Comparison of ENCODE assay signal across 1 cellular context in genomic region chr14:63852817-63853730, GRCh38.
TF ChIP-seq lines count a peak whose summit lies in the region.

A gene with protein sequence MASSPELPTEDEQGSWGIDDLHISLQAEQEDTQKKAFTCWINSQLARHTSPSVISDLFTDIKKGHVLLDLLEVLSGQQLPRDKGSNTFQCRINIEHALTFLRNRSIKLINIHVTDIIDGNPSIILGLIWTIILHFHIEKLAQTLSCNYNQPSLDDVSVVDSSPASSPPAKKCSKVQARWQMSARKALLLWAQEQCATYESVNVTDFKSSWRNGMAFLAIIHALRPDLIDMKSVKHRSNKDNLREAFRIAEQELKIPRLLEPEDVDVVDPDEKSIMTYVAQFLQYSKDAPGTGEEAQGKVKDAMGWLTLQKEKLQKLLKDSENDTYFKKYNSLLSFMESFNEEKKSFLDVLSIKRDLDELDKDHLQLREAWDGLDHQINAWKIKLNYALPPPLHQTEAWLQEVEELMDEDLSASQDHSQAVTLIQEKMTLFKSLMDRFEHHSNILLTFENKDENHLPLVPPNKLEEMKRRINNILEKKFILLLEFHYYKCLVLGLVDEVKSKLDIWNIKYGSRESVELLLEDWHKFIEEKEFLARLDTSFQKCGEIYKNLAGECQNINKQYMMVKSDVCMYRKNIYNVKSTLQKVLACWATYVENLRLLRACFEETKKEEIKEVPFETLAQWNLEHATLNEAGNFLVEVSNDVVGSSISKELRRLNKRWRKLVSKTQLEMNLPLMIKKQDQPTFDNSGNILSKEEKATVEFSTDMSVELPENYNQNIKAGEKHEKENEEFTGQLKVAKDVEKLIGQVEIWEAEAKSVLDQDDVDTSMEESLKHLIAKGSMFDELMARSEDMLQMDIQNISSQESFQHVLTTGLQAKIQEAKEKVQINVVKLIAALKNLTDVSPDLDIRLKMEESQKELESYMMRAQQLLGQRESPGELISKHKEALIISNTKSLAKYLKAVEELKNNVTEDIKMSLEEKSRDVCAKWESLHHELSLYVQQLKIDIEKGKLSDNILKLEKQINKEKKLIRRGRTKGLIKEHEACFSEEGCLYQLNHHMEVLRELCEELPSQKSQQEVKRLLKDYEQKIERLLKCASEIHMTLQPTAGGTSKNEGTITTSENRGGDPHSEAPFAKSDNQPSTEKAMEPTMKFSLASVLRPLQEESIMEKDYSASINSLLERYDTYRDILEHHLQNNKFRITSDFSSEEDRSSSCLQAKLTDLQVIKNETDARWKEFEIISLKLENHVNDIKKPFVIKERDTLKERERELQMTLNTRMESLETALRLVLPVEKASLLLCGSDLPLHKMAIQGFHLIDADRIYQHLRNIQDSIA (N-terminal part only) (plus strand): TSS chr14:63853004. CDS start chr14:63909149, 56,145 bp downstream.

TF ChIP-seq in HepG2, 621 proteins besides CTCF, POLR2A, EP300 and RAD21 (continued from another document and continues in another):
- TF ChIP-seq, protein P1, sequence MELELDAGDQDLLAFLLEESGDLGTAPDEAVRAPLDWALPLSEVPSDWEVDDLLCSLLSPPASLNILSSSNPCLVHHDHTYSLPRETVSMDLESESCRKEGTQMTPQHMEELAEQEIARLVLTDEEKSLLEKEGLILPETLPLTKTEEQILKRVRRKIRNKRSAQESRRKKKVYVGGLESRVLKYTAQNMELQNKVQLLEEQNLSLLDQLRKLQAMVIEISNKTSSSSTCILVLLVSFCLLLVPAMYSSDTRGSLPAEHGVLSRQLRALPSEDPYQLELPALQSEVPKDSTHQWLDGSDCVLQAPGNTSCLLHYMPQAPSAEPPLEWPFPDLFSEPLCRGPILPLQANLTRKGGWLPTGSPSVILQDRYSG (CRISPR knock-in tag; IDR thresholded peaks at IDR 0.05) = no peak
- TF ChIP-seq, protein P2, sequence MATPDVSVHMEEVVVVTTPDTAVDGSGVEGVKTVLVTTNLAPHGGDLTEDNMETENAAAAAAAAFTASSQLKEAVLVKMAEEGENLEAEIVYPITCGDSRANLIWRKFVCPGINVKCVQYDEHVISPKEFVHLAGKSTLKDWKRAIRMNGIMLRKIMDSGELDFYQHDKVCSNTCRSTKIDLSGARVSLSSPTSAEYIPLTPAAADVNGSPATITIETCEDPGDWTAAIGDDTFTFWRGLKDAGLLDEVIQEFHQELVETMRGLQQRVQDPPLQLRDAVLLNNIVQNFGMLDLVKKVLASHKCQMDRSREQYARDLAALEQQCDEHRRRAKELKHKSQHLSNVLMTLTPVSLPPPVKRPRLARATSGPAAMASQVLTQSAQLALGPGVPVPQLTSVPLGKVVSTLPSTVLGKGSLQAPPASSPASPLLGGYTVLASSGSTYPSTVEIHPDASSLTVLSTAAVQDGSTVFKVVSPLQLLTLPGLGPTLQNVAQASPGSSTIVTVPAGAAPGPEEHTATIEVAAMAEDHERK (CRISPR knock-in tag; IDR thresholded peaks at IDR 0.05; ENCODE audit: low read depth) = no peak
- TF ChIP-seq SMARCC2 (IDR thresholded peaks at IDR 0.05) (no peak), PRDM10 (CRISPR knock-in tag; IDR thresholded peaks at IDR 0.05; ENCODE audit: low read depth) (no peak), ZNF510 (CRISPR knock-in tag; IDR thresholded peaks at IDR 0.05; ENCODE audit: low read depth) (no peak), FOXK2 (IDR thresholded peaks at IDR 0.05) (no peak), NR1H2 (CRISPR knock-in tag; IDR thresholded peaks at IDR 0.05; ENCODE audit: borderline replicate concordance, low read depth) (no peak), SIN3A (IDR thresholded peaks at IDR 0.05; ENCODE audit: borderline replicate concordance, low read depth, low read length) (no peak), KDM6A (CRISPR knock-in tag; IDR thresholded peaks at IDR 0.05; ENCODE audit: low read depth) (no peak), ZBTB14 (CRISPR knock-in tag; IDR thresholded peaks at IDR 0.05) (peak; percentile 40; the same call in 1 of the 2 replicates), SNAI1 (CRISPR knock-in tag; IDR thresholded peaks at IDR 0.05; ENCODE audit: borderline replicate concordance) (no peak), MTA3 (CRISPR knock-in tag; IDR thresholded peaks at IDR 0.05) (no peak), HMG20A (CRISPR knock-in tag; IDR thresholded peaks at IDR 0.05; ENCODE audit: borderline replicate concordance) (no peak), MAFF (IDR thresholded peaks at IDR 0.05; ENCODE audit: low read depth, low read length) (no peak), ZNF788 (CRISPR knock-in tag; IDR thresholded peaks at IDR 0.05; ENCODE audit: borderline replicate concordance) (no peak), ZNF224 (CRISPR knock-in tag; IDR thresholded peaks at IDR 0.05) (no peak), ZBTB43 (CRISPR knock-in tag; conservative IDR thresholded peaks at IDR 0.05) (0 out of 2 replicates have a peak, but pooled peaks have one; percentile 30), SIN3B (IDR thresholded peaks at IDR 0.05; ENCODE audit: low read length) (no peak), ZNF562 (CRISPR knock-in tag; IDR thresholded peaks at IDR 0.05; ENCODE audit: borderline replicate concordance) (no peak)
- TF ChIP-seq, protein P3, sequence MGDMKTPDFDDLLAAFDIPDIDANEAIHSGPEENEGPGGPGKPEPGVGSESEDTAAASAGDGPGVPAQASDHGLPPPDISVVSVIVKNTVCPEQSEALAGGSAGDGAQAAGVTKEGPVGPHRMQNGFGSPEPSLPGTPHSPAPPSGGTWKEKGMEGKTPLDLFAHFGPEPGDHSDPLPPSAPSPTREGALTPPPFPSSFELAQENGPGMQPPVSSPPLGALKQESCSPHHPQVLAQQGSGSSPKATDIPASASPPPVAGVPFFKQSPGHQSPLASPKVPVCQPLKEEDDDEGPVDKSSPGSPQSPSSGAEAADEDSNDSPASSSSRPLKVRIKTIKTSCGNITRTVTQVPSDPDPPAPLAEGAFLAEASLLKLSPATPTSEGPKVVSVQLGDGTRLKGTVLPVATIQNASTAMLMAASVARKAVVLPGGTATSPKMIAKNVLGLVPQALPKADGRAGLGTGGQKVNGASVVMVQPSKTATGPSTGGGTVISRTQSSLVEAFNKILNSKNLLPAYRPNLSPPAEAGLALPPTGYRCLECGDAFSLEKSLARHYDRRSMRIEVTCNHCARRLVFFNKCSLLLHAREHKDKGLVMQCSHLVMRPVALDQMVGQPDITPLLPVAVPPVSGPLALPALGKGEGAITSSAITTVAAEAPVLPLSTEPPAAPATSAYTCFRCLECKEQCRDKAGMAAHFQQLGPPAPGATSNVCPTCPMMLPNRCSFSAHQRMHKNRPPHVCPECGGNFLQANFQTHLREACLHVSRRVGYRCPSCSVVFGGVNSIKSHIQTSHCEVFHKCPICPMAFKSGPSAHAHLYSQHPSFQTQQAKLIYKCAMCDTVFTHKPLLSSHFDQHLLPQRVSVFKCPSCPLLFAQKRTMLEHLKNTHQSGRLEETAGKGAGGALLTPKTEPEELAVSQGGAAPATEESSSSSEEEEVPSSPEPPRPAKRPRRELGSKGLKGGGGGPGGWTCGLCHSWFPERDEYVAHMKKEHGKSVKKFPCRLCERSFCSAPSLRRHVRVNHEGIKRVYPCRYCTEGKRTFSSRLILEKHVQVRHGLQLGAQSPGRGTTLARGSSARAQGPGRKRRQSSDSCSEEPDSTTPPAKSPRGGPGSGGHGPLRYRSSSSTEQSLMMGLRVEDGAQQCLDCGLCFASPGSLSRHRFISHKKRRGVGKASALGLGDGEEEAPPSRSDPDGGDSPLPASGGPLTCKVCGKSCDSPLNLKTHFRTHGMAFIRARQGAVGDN (CRISPR knock-in tag; IDR thresholded peaks at IDR 0.05) = peak; percentile 52; the same call in 1 of the 2 replicates
- TF ChIP-seq, protein P4, sequence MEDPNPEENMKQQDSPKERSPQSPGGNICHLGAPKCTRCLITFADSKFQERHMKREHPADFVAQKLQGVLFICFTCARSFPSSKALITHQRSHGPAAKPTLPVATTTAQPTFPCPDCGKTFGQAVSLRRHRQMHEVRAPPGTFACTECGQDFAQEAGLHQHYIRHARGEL (CRISPR knock-in tag; IDR thresholded peaks at IDR 0.05) = no peak
- TF ChIP-seq, protein P5, sequence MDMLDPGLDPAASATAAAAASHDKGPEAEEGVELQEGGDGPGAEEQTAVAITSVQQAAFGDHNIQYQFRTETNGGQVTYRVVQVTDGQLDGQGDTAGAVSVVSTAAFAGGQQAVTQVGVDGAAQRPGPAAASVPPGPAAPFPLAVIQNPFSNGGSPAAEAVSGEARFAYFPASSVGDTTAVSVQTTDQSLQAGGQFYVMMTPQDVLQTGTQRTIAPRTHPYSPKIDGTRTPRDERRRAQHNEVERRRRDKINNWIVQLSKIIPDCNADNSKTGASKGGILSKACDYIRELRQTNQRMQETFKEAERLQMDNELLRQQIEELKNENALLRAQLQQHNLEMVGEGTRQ (IDR thresholded peaks at IDR 0.05; ENCODE audit: low read depth, low read length) = no peak
- TF ChIP-seq, protein P5 (CRISPR knock-in tag; IDR thresholded peaks at IDR 0.05; ENCODE audit: borderline replicate concordance) = no peak
- TF ChIP-seq, protein P6, sequence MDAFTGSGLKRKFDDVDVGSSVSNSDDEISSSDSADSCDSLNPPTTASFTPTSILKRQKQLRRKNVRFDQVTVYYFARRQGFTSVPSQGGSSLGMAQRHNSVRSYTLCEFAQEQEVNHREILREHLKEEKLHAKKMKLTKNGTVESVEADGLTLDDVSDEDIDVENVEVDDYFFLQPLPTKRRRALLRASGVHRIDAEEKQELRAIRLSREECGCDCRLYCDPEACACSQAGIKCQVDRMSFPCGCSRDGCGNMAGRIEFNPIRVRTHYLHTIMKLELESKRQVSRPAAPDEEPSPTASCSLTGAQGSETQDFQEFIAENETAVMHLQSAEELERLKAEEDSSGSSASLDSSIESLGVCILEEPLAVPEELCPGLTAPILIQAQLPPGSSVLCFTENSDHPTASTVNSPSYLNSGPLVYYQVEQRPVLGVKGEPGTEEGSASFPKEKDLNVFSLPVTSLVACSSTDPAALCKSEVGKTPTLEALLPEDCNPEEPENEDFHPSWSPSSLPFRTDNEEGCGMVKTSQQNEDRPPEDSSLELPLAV (CRISPR knock-in tag; conservative IDR thresholded peaks at IDR 0.05; ENCODE audit: low read depth) = no peak
- TF ChIP-seq, protein P7, sequence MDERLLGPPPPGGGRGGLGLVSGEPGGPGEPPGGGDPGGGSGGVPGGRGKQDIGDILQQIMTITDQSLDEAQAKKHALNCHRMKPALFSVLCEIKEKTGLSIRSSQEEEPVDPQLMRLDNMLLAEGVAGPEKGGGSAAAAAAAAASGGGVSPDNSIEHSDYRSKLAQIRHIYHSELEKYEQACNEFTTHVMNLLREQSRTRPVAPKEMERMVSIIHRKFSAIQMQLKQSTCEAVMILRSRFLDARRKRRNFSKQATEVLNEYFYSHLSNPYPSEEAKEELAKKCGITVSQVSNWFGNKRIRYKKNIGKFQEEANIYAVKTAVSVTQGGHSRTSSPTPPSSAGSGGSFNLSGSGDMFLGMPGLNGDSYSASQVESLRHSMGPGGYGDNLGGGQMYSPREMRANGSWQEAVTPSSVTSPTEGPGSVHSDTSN (CRISPR knock-in tag; IDR thresholded peaks at IDR 0.05) = no peak
